8 cellular contexts compared by ENCODE assay signal in the genomic region with DNA sequence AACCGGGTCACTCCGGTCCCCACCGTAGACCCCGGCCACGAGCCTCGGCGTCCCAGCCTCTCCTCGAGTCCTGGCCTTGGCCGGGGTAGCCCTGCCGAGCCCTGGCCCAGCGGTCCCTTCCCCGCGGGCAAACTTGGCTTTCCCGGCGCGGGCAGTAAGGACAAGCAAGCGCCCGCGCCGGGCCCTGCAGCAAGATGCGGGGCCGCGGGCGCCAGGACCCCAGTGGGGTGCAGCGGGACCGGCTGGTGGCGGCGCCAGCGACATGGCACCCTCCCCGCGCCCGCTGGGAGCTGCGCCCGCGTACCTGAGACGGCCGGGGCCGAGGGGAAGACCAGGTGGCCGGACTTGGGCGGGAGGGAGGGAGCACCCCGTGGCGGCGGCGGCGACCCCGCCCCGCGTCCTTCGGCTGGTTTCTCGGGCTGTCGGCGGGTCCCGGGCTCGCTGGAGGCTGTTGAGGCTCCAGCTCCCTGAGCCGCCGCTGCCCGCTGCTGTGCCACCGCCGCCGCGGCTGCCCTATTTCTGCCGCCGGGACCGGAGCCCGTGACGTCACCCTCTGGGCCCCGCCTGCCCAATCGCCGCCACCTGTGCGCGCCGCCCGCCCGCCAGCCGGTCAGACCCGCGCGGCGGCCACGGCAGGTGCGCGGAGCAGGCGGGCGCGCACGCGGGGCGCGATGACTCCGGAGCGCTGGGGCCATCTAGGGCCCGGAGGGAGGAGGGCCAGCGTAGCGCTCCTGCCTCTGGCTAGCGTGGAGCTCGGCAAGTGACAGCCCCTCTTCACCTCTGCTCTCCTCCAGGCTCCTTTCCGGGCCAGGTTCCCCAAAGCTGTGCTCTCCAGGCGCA. TPM values are rescaled to one million over a fixed set of nuclear protein-coding genes. Genes with fewer than 3 reads are reported as not detected.
DNase-seq lines count a peak whose midpoint lies in the region; ATAC-seq, FAIRE-seq and TF ChIP-seq lines count a peak whose summit lies in the region.

TSS of gene FSTL4 (minus strand) at position 521 of the 840 bp plus-strand sequence.

- no peak for TF ChIP-seq CTCF in osteocyte (IDR thresholded peaks at IDR 0.05)

- H3K9me3 Mint-ChIP-seq in activated CD4-positive, alpha-beta T cell treated with anti-CD3 and anti-CD28 coated beads, Interleukin-2, amount 10 ng/mL, durations not matched to agents 7 days and 5 days = no peaks in the 10 kb centered on the region
- H3K9me3 Mint-ChIP-seq in osteocyte (ENCODE audit: unreplicated experiment) = no peaks in the 10 kb centered on the region

- peak within 1 kb of the TSS; percentile 51 for H3K4me3 Mint-ChIP-seq in activated CD4-positive, alpha-beta T cell treated with anti-CD3 and anti-CD28 coated beads, Interleukin-2, amount 10 ng/mL, durations not matched to agents 7 days and 5 days
- peak within 1 kb of the TSS; percentile 50 for H3K4me3 Mint-ChIP-seq in osteocyte (ENCODE audit: unreplicated experiment)

- no peak within 1 kb of the TSS for H3K27ac Mint-ChIP-seq in activated CD4-positive, alpha-beta T cell treated with anti-CD3 and anti-CD28 coated beads, Interleukin-2, amount 10 ng/mL, durations not matched to agents 7 days and 5 days
- H3K27ac Mint-ChIP-seq in osteocyte (ENCODE audit: unreplicated experiment) = no peak within 1 kb of the TSS

- peaks cover 2% of the 10 kb centered on the region for H3K36me3 Mint-ChIP-seq in activated CD4-positive, alpha-beta T cell treated with anti-CD3 and anti-CD28 coated beads, Interleukin-2, amount 10 ng/mL, durations not matched to agents 7 days and 5 days (ENCODE audit: low read depth)
- H3K36me3 Mint-ChIP-seq in osteocyte (ENCODE audit: unreplicated experiment) = no peaks in the 10 kb centered on the region

- no peak for FAIRE-seq in GM19239 (lab: Jason Lieb, UNC)

- peak; percentile 33 for DNase-seq in AG20443 (ENCODE audit: low spot score)
- DNase-seq in activated CD4-positive, alpha-beta T cell treated with anti-CD3 and anti-CD28 coated beads, Interleukin-2, amount 10 ng/mL, durations not matched to agents 7 days and 5 days = no peak
- peak; percentile 75 for DNase-seq in germinal center (ENCODE audit: low spot score)
- DNase-seq in osteocyte (ENCODE audit: extremely low spot score, unreplicated experiment) = peak; percentile 84
- no peak for DNase-seq in GM19239 (ENCODE audit: insufficient read length, low spot score)

- CTCF ChIA-PET in activated CD4-positive, alpha-beta T cell treated with anti-CD3 and anti-CD28 coated beads, Interleukin-2, amount 10 ng/mL, durations not matched to agents 7 days and 5 days (lab: Charles Lee) = interaction anchor here (0.6 kb wide), 1 partner anchor 462 kb away, joined by 3 read pairs; no protein-coding TSS in a partner anchor

- H3K4me1 Mint-ChIP-seq in activated CD4-positive, alpha-beta T cell treated with anti-CD3 and anti-CD28 coated beads, Interleukin-2, amount 10 ng/mL, durations not matched to agents 7 days and 5 days = peaks cover 14% of the 10 kb centered on the region
- H3K4me1 Mint-ChIP-seq in osteocyte (ENCODE audit: unreplicated experiment) = peaks cover 12% of the 10 kb centered on the region

- peak; percentile 51 for ATAC-seq in HG03432 (IDR thresholded peaks at IDR 0.05; ENCODE audit: unreplicated experiment)
- no peak for ATAC-seq in HG03378 (IDR thresholded peaks at IDR 0.05; ENCODE audit: unreplicated experiment)
- no peak for ATAC-seq in GM21576 (IDR thresholded peaks at IDR 0.05; ENCODE audit: unreplicated experiment)

- H3K27me3 Mint-ChIP-seq in activated CD4-positive, alpha-beta T cell treated with anti-CD3 and anti-CD28 coated beads, Interleukin-2, amount 10 ng/mL, durations not matched to agents 7 days and 5 days = peaks cover 68% of the 10 kb centered on the region
- H3K27me3 Mint-ChIP-seq in osteocyte (ENCODE audit: unreplicated experiment) = peaks cover 71% of the 10 kb centered on the region

- POLR2A ChIA-PET in activated CD4-positive, alpha-beta T cell treated with anti-CD3 and anti-CD28 coated beads, Interleukin-2, amount 10 ng/mL, durations not matched to agents 7 days and 5 days (lab: Charles Lee) = no interaction called here

RNA-seq across cellular contexts. Expression of gene FSTL4, which starts in this region (rescaled TPM):
- not detected for total RNA-seq in activated CD4-positive, alpha-beta T cell treated with anti-CD3 and anti-CD28 coated beads, Interleukin-2, amount 10 ng/mL, durations not matched to agents 7 days and 5 days
- not detected in 2 replicates for total RNA-seq in osteocyte

Comparison
In these comparisons a context has a peak if more than half of its experiments do, and no peak if none do; other contexts are left out.
1. Peak in DNase-seq in osteocyte; RNA of the gene not detected or under 1 TPM.
2. DNase-seq: peak in AG20443 (single experiment) and germinal center (single experiment); none in activated CD4-positive, alpha-beta T cell treated with anti-CD3 and anti-CD28 coated beads, Interleukin-2, amount 10 ng/mL, durations not matched to agents 7 days and 5 days (single experiment) and GM19239 (single experiment).